Comparison of ENCODE assay signal across 8 cellular contexts in genomic region chr22:20494978-20495860, GRCh38. TPM values are rescaled to one million over a fixed set of nuclear protein-coding genes. Genes with fewer than 3 reads are reported as not detected.
DNase-seq lines count a peak whose midpoint lies in the region; ATAC-seq, FAIRE-seq and TF ChIP-seq lines count a peak whose summit lies in the region.

Gene KLHL22 (minus strand): TSS chr22:20495795. CDS start chr22:20489211, 6,584 bp downstream.

- H3K36me3 ChIP-seq in BLaER1 treated with 17β-estradiol and CSF1 and Interleukin-3, amounts not matched to agents 10 nM and 100 nM: peaks cover 0 to 8% (median 0%) of the 10 kb centered on the region in 11 experiments; a peak in 3 of 22 replicates
- H3K36me3 ChIP-seq in iPS-20b (ENCODE audit: insufficient read depth, low read depth, low read length) (no peaks in the 10 kb centered on the region), sigmoid colon (peaks cover 0 to 6% (median 0%) of the 10 kb centered on the region in 4 donors)

- in situ Hi-C loops in T47D (cut with HindIII; ENCODE audit: low pct_unique_long_range_greater_than_20kb, low sequenced_read_pairs): no loop called here

- DNase-seq in RCC 7860 (ENCODE audit: low spot score): peak; percentile 16
- DNase-seq in T47D (ENCODE audit: low read depth in 1 of 2, low spot score in 1 of 2): peak; percentile 36 to 58
- DNase-seq in sigmoid colon: peak; percentile 73
- DNase-seq in GF-D8 (lab: John Stamatoyannopoulos, UW): no peak

- no peak for TF ChIP-seq CTCF in sigmoid colon (IDR thresholded peaks at IDR 0.05)

- no peak for TF ChIP-seq EP300 in sigmoid colon (IDR thresholded peaks at IDR 0.05)

- peak within 1 kb of the TSS; percentile 75 to 90 (median 85) for H3K27ac ChIP-seq in BLaER1 treated with 17β-estradiol and CSF1 and Interleukin-3, amounts not matched to agents 10 nM and 100 nM
- H3K27ac ChIP-seq in iPS-20b (ENCODE audit: low read length): peak within 1 kb of the TSS; percentile 27
- H3K27ac ChIP-seq in sigmoid colon: peak within 1 kb of the TSS; percentile 91 to 97 (median 94)

- ATAC-seq in GM18868 (IDR thresholded peaks at IDR 0.05; ENCODE audit: unreplicated experiment) (peak; percentile 38), HG03066 (IDR thresholded peaks at IDR 0.05; ENCODE audit: low read depth, unreplicated experiment) (peak; percentile 23)

- H3K27me3 ChIP-seq in BLaER1 treated with 17β-estradiol and CSF1 and Interleukin-3, amounts not matched to agents 10 nM and 100 nM: no peaks in the 10 kb centered on the region
- H3K27me3 ChIP-seq in iPS-20b (ENCODE audit: insufficient read depth, low read length) (peaks cover 22% of the 10 kb centered on the region), sigmoid colon (no peaks in the 10 kb centered on the region)

- intact Hi-C loops in sigmoid colon (cut with DNase I): loop anchor here (5.0 to 10.0 kb wide), 2 partner anchors 58 to 210 kb away; partner anchors contain the start of gene SCARF2

- FAIRE-seq in RCC 7860 (lab: Jason Lieb, UNC): no peak

- peak within 1 kb of the TSS; percentile 94 to 100 (median 97) for H3K4me2 ChIP-seq in BLaER1 treated with 17β-estradiol and CSF1 and Interleukin-3, amounts not matched to agents 10 nM and 100 nM

- no peak for TF ChIP-seq POLR2A in sigmoid colon (IDR thresholded peaks at IDR 0.05)

- H3K4me3 ChIP-seq in BLaER1 treated with 17β-estradiol and CSF1 and Interleukin-3, amounts not matched to agents 10 nM and 100 nM: peak within 1 kb of the TSS; percentile 72 to 88 (median 78)
- H3K4me3 ChIP-seq in iPS-20b (ENCODE audit: low read length) (peak within 1 kb of the TSS; percentile 94), sigmoid colon (peak within 1 kb of the TSS; percentile 51 to 85 (median 72))

- WGBS in sigmoid colon, 2 donors: 1 to 2% methylated on average over 108 of the region's 108 CpGs

- peaks cover 9 to 55% (median 37%) of the 10 kb centered on the region in 11 experiments; a peak in 18 of 22 replicates for H4K20me1 ChIP-seq in BLaER1 treated with 17β-estradiol and CSF1 and Interleukin-3, amounts not matched to agents 10 nM and 100 nM

- peak within 1 kb of the TSS; percentile 83 to 94 (median 90) for H3K9ac ChIP-seq in BLaER1 treated with 17β-estradiol and CSF1 and Interleukin-3, amounts not matched to agents 10 nM and 100 nM
- peak within 1 kb of the TSS; percentile 82; the same call in 1 of the 2 replicates for H3K9ac ChIP-seq in iPS-20b (ENCODE audit: low read depth, low read length)

- no peaks in the 10 kb centered on the region for H3K9me3 ChIP-seq in BLaER1 treated with 17β-estradiol and CSF1 and Interleukin-3, amounts not matched to agents 10 nM and 100 nM (replicated peaks in 1 of 11)
- H3K9me3 ChIP-seq in iPS-20b (ENCODE audit: insufficient read depth, low read depth, low read length) (no peaks in the 10 kb centered on the region), sigmoid colon (no peaks in the 10 kb centered on the region)

- H3K4me1 ChIP-seq in BLaER1 treated with 17β-estradiol and CSF1 and Interleukin-3, amounts not matched to agents 10 nM and 100 nM: peaks cover 20 to 38% (median 34%) of the 10 kb centered on the region in 10 experiments
- H3K4me1 ChIP-seq in iPS-20b (ENCODE audit: insufficient read depth, low read length) (peaks cover 4% of the 10 kb centered on the region; the same call in 1 of the 2 replicates), sigmoid colon (peaks cover 0 to 38% (median 26%) of the 10 kb centered on the region in 4 donors)

RNA-seq across cellular contexts. Expression of gene KLHL22, which starts in this region (rescaled TPM):
- 10 to 100 TPM; 26.4 to 39.6 (median 32.7) TPM for total RNA-seq in sigmoid colon
- polyA plus RNA-seq in sigmoid colon: 10 to 100 TPM in 1 of 3 donors, 1 to 10 TPM in 2; 5.4 to 14.0 (median 6.0) TPM

Comparison
In these comparisons a context has a peak if more than half of its experiments do, and no peak if none do; other contexts are left out.
1. H3K27ac ChIP-seq: peak in every context shown above with its lines; median percentile 94 in sigmoid colon; 85 in BLaER1 treated with 17β-estradiol and CSF1 and Interleukin-3, amounts not matched to agents 10 nM and 100 nM; 27 in iPS-20b.